Comparison of ENCODE assay signal across 26 cellular contexts in the genomic region with DNA sequence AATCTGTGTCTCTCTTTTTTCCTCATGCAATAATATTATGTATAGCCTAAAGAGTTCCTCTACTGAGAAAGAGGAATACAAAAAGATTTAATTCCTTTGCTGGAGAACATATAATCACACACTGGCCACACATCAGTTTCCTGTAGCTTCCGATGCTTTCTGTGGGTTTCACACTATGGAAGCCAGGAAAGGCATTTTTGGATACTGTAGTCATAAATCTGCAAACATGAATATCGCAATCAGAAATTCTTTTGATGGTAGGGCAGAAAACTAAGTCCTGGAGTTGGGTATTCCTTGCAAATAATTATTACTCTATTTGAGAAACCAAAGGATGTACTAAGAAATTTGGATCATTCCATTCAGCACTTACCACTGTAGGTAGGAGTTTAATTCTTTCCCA.
"Had no signal": no experiment of that assay in that cellular context is flagged by ENCODE, and none has a peak within 500 bp of the region (broad histone marks: within the 10 kb centered on the region; RNA-seq: fewer than 3 reads in every experiment).

No MANE protein-coding gene starts in this region.

- H3K27me3 ChIP-seq: adrenal gland, SJCRH30 had no signal

- H3K4me3 ChIP-seq: adrenal gland, coronary artery, SJCRH30 had no signal

- ATAC-seq: activated CD8-positive, alpha-beta T cell treated with anti-CD3 and anti-CD28 coated beads, Interleukin-2, amount 10 ng/mL, durations not matched to agents 7 days and 5 days; Panc1; SK-N-SH treated with all-trans-retinoic acid at 6 μM for 48 hours; WTC11 had no signal

- H3K4me1 ChIP-seq: adrenal gland, SJCRH30 had no signal

- DNase-seq: activated CD4-positive, alpha-beta T cell treated with anti-CD3 and anti-CD28 coated beads for 48 hours; activated CD4-positive, alpha-beta T cell treated with anti-CD3 and anti-CD28 coated beads, Interleukin-2, amount 50 U/mL, for 4 hours; activated CD4-positive, CD25-positive, alpha-beta regulatory T cell treated with anti-CD3 and anti-CD28 coated beads, Interleukin-2, amount 50 U/mL, for 72 hours; activated CD8-positive, alpha-beta memory T cell treated with anti-CD3 and anti-CD28 coated beads, Interleukin-2, amount 50 U/mL, for 48 hours; activated CD8-positive, alpha-beta T cell treated with anti-CD3 and anti-CD28 coated beads, Interleukin-2, amount 10 ng/mL, durations not matched to agents 7 days and 5 days; activated naive CD4-positive, alpha-beta T cell treated with anti-CD3 and anti-CD28 coated beads, Interleukin-2, amount 50 U/mL, for 16 hours; activated naive CD8-positive, alpha-beta T cell treated with anti-CD3 and anti-CD28 coated beads, Interleukin-2, amount 10 ng/mL, durations not matched to agents 7 days and 5 days; activated T-cell treated with anti-CD3 and anti-CD28 coated beads, Interleukin-2, amount 50 U/mL, for 1 hour; adrenal gland; aorta; caudate nucleus; NCI-H1048; NCI-H146; NCI-H187 treated with DMSO at 0.1 percent for 48 hours; NCI-H2081 treated with DMSO at 0.1 percent for 48 hours; NCI-H69; NK-92 treated with Interleukin-12 subunit alpha and Interleukin-12 subunit beta, amount 100 ng/mL, for 24 hours; OCI-M1; Right ventricle myocardium superior; RPMI8226; SJCRH30; SW 1271 had no signal

- H3K36me3 ChIP-seq: adrenal gland, SJCRH30 had no signal

- H3K9me3 ChIP-seq: adrenal gland, SJCRH30 had no signal

- H3K27ac ChIP-seq: adrenal gland, coronary artery, SJCRH30 had no signal
